9 cellular contexts compared by ENCODE assay signal in genomic region chr7:112788778-112789343, GRCh38. TPM values are rescaled to one million over a fixed set of nuclear protein-coding genes. Genes with fewer than 3 reads are reported as not detected.
DNase-seq lines count a peak whose midpoint lies in the region; ATAC-seq, FAIRE-seq and TF ChIP-seq lines count a peak whose summit lies in the region.
"Had no signal": no experiment of that assay in that cellular context is flagged by ENCODE, and none has a peak within 500 bp of the region (broad histone marks: within the 10 kb centered on the region; RNA-seq: fewer than 3 reads in every experiment).

No MANE protein-coding gene starts in this region.

- ATAC-seq in A549 = no peak
- no peak for ATAC-seq in activated CD4-positive, CD25-positive, alpha-beta regulatory T cell treated with anti-CD3 and anti-CD28 coated beads, Interleukin-2, amount 50 U/mL, for 24 hours

- no peak for TF ChIP-seq POLR2A in A549 (IDR thresholded peaks at IDR 0.05; ENCODE audit: low read length)

- H3K27ac ChIP-seq in A549 (peak overlapping the region in 1 of 2 experiments; percentile 96; a peak in 4 of 6 replicates), brain microvascular endothelial cell (peak overlapping the region; percentile 85), muscle layer of colon (ENCODE audit: low read depth, low read length) (no peak overlapping the region)

- no peak for FAIRE-seq in A549 (lab: Jason Lieb, UNC)

- H3K4me1 Mint-ChIP-seq in HFFc6 (ENCODE audit: low read depth) = peaks cover 32% of the 10 kb centered on the region

- TF ChIP-seq CTCF in A549 (IDR thresholded peaks at IDR 0.05) (no peak), HFFc6 (IDR thresholded peaks at IDR 0.05) (no peak), brain microvascular endothelial cell (IDR thresholded peaks at IDR 0.05; ENCODE audit: low read depth, low read length, missing control alignments) (no peak)

- peak overlapping the region; percentile 93 for H3K27ac Mint-ChIP-seq in HFFc6

- H3K4me3 ChIP-seq in A549 = peak overlapping the region; percentile 74
- H3K4me3 ChIP-seq in brain microvascular endothelial cell (ENCODE audit: low read depth, low read length) = peak overlapping the region; percentile 95
- H3K4me3 ChIP-seq in muscle layer of colon (ENCODE audit: low read depth in 1 of 2, low read length in 2 of 2) = peak overlapping the region; percentile 50 to 68

- H3K4me1 ChIP-seq in A549 = peaks cover 12% of the 10 kb centered on the region; the same call in 2 of the 3 replicates
- H3K4me1 ChIP-seq in muscle layer of colon (ENCODE audit: insufficient read depth, low read length) = peaks cover 12% of the 10 kb centered on the region

- H3K4me3 Mint-ChIP-seq in HFFc6 = peak overlapping the region; percentile 97

- no peaks in the 10 kb centered on the region for H3K27me3 ChIP-seq in brain microvascular endothelial cell (replicated peaks)
- no peaks in the 10 kb centered on the region for H3K27me3 ChIP-seq in muscle layer of colon (ENCODE audit: control insufficient read depth in 1 of 2, insufficient read depth in 2 of 2, low read length in 2 of 2)

- H3K36me3 ChIP-seq in brain microvascular endothelial cell (replicated peaks) (no peaks in the 10 kb centered on the region), muscle layer of colon (ENCODE audit: insufficient read depth, low read length) (peaks cover 6% of the 10 kb centered on the region)

- peaks cover 30% of the 10 kb centered on the region for H3K36me3 Mint-ChIP-seq in HFFc6 (ENCODE audit: low read depth)

- H3K27me3 Mint-ChIP-seq in HFFc6 (ENCODE audit: insufficient read depth) = peaks cover 1% of the 10 kb centered on the region

- no peak for TF ChIP-seq EP300 in A549 (IDR thresholded peaks at IDR 0.05)

- POLR2A ChIA-PET in A549 (lab: Yijun Ruan, JAX) = interaction anchor here (1.9 kb wide), 1 partner anchor 10 kb away, joined by 6 read pairs; no protein-coding TSS in a partner anchor

- H3K9me3 Mint-ChIP-seq in HFFc6 = no peaks in the 10 kb centered on the region

- CTCF ChIA-PET in A549 (lab: Yijun Ruan, JAX) = no interaction called here

- no peaks in the 10 kb centered on the region for H3K9me3 ChIP-seq in A549
- H3K9me3 ChIP-seq in muscle layer of colon (ENCODE audit: low read length) = no peaks in the 10 kb centered on the region

- peak overlapping the region; percentile 83 for H3K4me2 ChIP-seq in A549

- in situ Hi-C loops in brain microvascular endothelial cell (cut with HindIII; ENCODE audit: low pct_ligation_motif_present, low sequenced_read_pairs) = no loop called here

- no peak overlapping the region for H3K9ac ChIP-seq in muscle layer of colon (ENCODE audit: low read length)

- WGBS in A549 (ENCODE audit: missing lambda C conversion rate) = 91% methylated on average over 3 of the region's 3 CpGs

- no peak for DNase-seq in A549 (ENCODE audit: low read depth in 1 of 2, low spot score in 1 of 2)
- DNase-seq in HFFc6 = no peak
- no peak for DNase-seq in brain microvascular endothelial cell
- no peak for DNase-seq in NCI-H1105 (lab: John Stamatoyannopoulos, UW)
- DNase-seq in effector CD8-positive, alpha-beta T cell (lab: John Stamatoyannopoulos, UW) = no peak
- no peak for DNase-seq in cerebellar cortex (ENCODE audit: low spot score)
- DNase-seq: amniotic stem cell had no signal

- TF ChIP-seq RAD21 in A549 (conservative IDR thresholded peaks at IDR 0.05 in 1 of 2, IDR thresholded peaks at IDR 0.05 in 1 of 2) = no peak

TF ChIP-seq in A549, 52 proteins besides CTCF, POLR2A, EP300 and RAD21:
- TF ChIP-seq KDM1A (IDR thresholded peaks at IDR 0.05; ENCODE audit: low read depth) = no peak
- TF ChIP-seq RCOR1 (IDR thresholded peaks at IDR 0.05; ENCODE audit: low read depth, low read length) = no peak
- TF ChIP-seq TP53 (CRISPR knock-in tag; IDR thresholded peaks at IDR 0.05) = no peak
- no peak for TF ChIP-seq PHF8 (IDR thresholded peaks at IDR 0.05; ENCODE audit: borderline replicate concordance, low read depth)
- no peak for TF ChIP-seq REST (IDR thresholded peaks at IDR 0.05)
- no peak for TF ChIP-seq ZNF302 (CRISPR knock-in tag; IDR thresholded peaks at IDR 0.05)

RNA-seq across cellular contexts. Expression of gene TMEM168, which starts 1.3 kb away (rescaled TPM):
- 40.0 and 41.8 TPM in 2 replicates for polyA plus RNA-seq in A549 (2011; rRNA removed)
- polyA plus RNA-seq in A549 (2012; cell fraction: cytosol; rRNA removed) = 9.7 and 10.2 TPM in 2 replicates
- polyA plus RNA-seq in A549 (2012; cell fraction: nucleus; rRNA removed) = 8.4 and 14.1 TPM in 2 replicates
- 11.4 to 11.7 TPM (median 11.7 TPM) in 3 replicates for polyA plus RNA-seq in A549 (2017; fragmentation: RNase III; extraction: RNeasy Plus Mini Kit Qiagen cat#74134 plus additional on column Dnase treatment)
- polyA minus RNA-seq in A549 (2011; rRNA and poly(A)+ RNA removed) = 27.8 and 31.1 TPM in 2 replicates
- total RNA-seq in HFFc6 (2021; fragmentation: NEBNext Ultra II Directional; extraction: Animal tissue kit (Norgen Biotek cat#: 25700)) = 10 to 100 TPM; 15.4 to 19.3 (median 18.0) TPM
